In genomic region chr1:54813479-54814147, GRCh38 we compare ENCODE assay signal across 17 cellular contexts. TPM values are rescaled to one million over a fixed set of nuclear protein-coding genes. Genes with fewer than 3 reads are reported as not detected.
DNase-seq lines count a peak whose midpoint lies in the region; ATAC-seq and TF ChIP-seq lines count a peak whose summit lies in the region.
"Had no signal": no experiment of that assay in that cellular context is flagged by ENCODE, and none has a peak within 500 bp of the region (broad histone marks: within the 10 kb centered on the region; RNA-seq: fewer than 3 reads in every experiment).

No MANE protein-coding gene starts in this region.

- WGBS in mesenchymal stem cell, result 49% methylated on average over 9 of the region's 14 CpGs

- intact Hi-C loops in vagina (cut with DNase I), result no loop called here

- H3K79me1 ChIP-seq in mesenchymal stem cell (replicated peaks; ENCODE audit: low read length, poor library complexity, severe bottlenecking), result no peaks in the 10 kb centered on the region

- H3K36me3 Mint-ChIP-seq in WTC11, result no peaks in the 10 kb centered on the region
- H3K36me3 Mint-ChIP-seq: activated naive CD8-positive, alpha-beta T cell had no signal

- H3K9me3 Mint-ChIP-seq in WTC11, result no peaks in the 10 kb centered on the region

- no peak overlapping the region for H3K23ac ChIP-seq in mesenchymal stem cell (ENCODE audit: low read length in 2 of 2)

- peak overlapping the region; percentile 71; the same call in 1 of the 2 replicates for H3K27ac Mint-ChIP-seq in WTC11
- H3K27ac Mint-ChIP-seq: activated naive CD8-positive, alpha-beta T cell had no signal

- H3K27ac ChIP-seq in mesenchymal stem cell (ENCODE audit: low read length, poor library complexity, severe bottlenecking) (no peak overlapping the region), vagina (no peak overlapping the region)
- H3K27ac ChIP-seq: parathyroid adenoma, VCaP had no signal

- H2BK5ac ChIP-seq in mesenchymal stem cell (ENCODE audit: low read depth, low read length, poor library complexity, severe bottlenecking), result no peak overlapping the region

- H2AK5ac ChIP-seq in mesenchymal stem cell (ENCODE audit: low read length, severe bottlenecking), result peak overlapping the region; percentile 50

- H2BK120ac ChIP-seq in mesenchymal stem cell (ENCODE audit: low read depth, low read length), result no peak overlapping the region

- H4K8ac ChIP-seq in mesenchymal stem cell (ENCODE audit: low read length), result no peak overlapping the region

- H3K4me3 ChIP-seq in mesenchymal stem cell (ENCODE audit: insufficient read depth in 1 of 2, low read depth in 1 of 2, low read length in 2 of 2) (no peak overlapping the region), vagina (no peak overlapping the region)

- no peaks in the 10 kb centered on the region for H3K9me3 ChIP-seq in mesenchymal stem cell (ENCODE audit: control insufficient read depth, low read length)
- no peaks in the 10 kb centered on the region for H3K9me3 ChIP-seq in vagina

- no peak overlapping the region for H3K4me2 ChIP-seq in mesenchymal stem cell (ENCODE audit: low read length, poor library complexity, severe bottlenecking)

- no peak overlapping the region for H2AFZ ChIP-seq in mesenchymal stem cell (ENCODE audit: low read depth, low read length)
- H2AFZ ChIP-seq: parathyroid adenoma had no signal

- no peak overlapping the region for H4K91ac ChIP-seq in mesenchymal stem cell (ENCODE audit: low read length)

- peaks cover 10% of the 10 kb centered on the region for H3K4me1 ChIP-seq in mesenchymal stem cell (ENCODE audit: control insufficient read depth, insufficient read depth, low read depth, low read length)
- no peaks in the 10 kb centered on the region for H3K4me1 ChIP-seq in vagina
- H3K4me1 ChIP-seq: parathyroid adenoma had no signal

- peaks cover 7% of the 10 kb centered on the region; the same call in 1 of the 2 replicates for H3K27me3 Mint-ChIP-seq in WTC11 (ENCODE audit: low read depth)

- TF ChIP-seq CTCF in WTC11 (IDR thresholded peaks at IDR 0.05) (no peak), vagina (IDR thresholded peaks at IDR 0.05) (no peak)

- POLR2A ChIA-PET in WTC11 (lab: Charles Lee), result no interaction called here

- H3K27me3 ChIP-seq in mesenchymal stem cell (ENCODE audit: control insufficient read depth in 1 of 2, insufficient read depth in 1 of 2, low read length in 2 of 2), result peaks cover 11 to 24% of the 10 kb centered on the region in 2 experiments
- H3K27me3 ChIP-seq in vagina, result no peaks in the 10 kb centered on the region

- no peaks in the 10 kb centered on the region for H3K36me3 ChIP-seq in mesenchymal stem cell (ENCODE audit: control insufficient read depth in 1 of 2, insufficient read depth in 2 of 2, low read depth in 1 of 2, low read length in 2 of 2)
- no peaks in the 10 kb centered on the region for H3K36me3 ChIP-seq in vagina

- ATAC-seq in WTC11, result peak; percentile 41
- ATAC-seq in HG03159 (IDR thresholded peaks at IDR 0.05; ENCODE audit: unreplicated experiment), result no peak

- H3K4me1 Mint-ChIP-seq in WTC11, result peaks cover 27% of the 10 kb centered on the region

- CTCF ChIA-PET in WTC11 (lab: Charles Lee), result interaction anchor here (0.8 to 2.6 kb wide), 8 partner anchors 12 to 732 kb away, joined by 3 to 12 read pairs (median 4); partner anchors contain the start of gene TTC22

- H3K9ac ChIP-seq in mesenchymal stem cell (ENCODE audit: low read length), result no peak overlapping the region
- H3K9ac ChIP-seq: parathyroid adenoma had no signal

- peak overlapping the region; percentile 29 for H3K4me3 Mint-ChIP-seq in WTC11
- H3K4me3 Mint-ChIP-seq: activated naive CD8-positive, alpha-beta T cell had no signal

- no peak overlapping the region for H2BK12ac ChIP-seq in mesenchymal stem cell (ENCODE audit: low read length in 2 of 2)

- no peak overlapping the region for H3K14ac ChIP-seq in mesenchymal stem cell (ENCODE audit: low read length in 2 of 2)

- TF ChIP-seq POLR2A in vagina (IDR thresholded peaks at IDR 0.05), result no peak

- no peak overlapping the region for H3K4ac ChIP-seq in mesenchymal stem cell (ENCODE audit: low read depth in 1 of 2, low read length in 2 of 2)

- no peak overlapping the region for H2BK15ac ChIP-seq in mesenchymal stem cell (ENCODE audit: low read depth, poor library complexity, severe bottlenecking)

- peak; percentile 52 for DNase-seq in activated effector memory CD4-positive, alpha-beta T cell treated with anti-CD3 and anti-CD28 coated beads, Interleukin-2, amount 50 U/mL, for 16 hours
- DNase-seq in activated effector memory CD4-positive, alpha-beta T cell treated with Interleukin-2 at 50 U/mL for 16 hours, result no peak
- DNase-seq in WTC11 (ENCODE audit: low spot score) (no peak), mesenchymal stem cell (no peak), vagina (ENCODE audit: extremely low spot score in 2 of 2) (peak; percentile 52 to 74), hypothalamus (lab: John Stamatoyannopoulos, UW) (no peak)
- no peak for DNase-seq in effector CD8-positive, alpha-beta T cell (lab: John Stamatoyannopoulos, UW)
- DNase-seq: foreskin fibroblast, IMR-90, NCI-H2029 treated with DMSO at 0.1 percent for 48 hours, NCI-H526, substantia nigra had no signal

- H3K18ac ChIP-seq in mesenchymal stem cell (ENCODE audit: low read depth in 1 of 2, low read length in 2 of 2), result no peak overlapping the region

TF ChIP-seq in WTC11, 78 proteins besides CTCF, POLR2A, EP300 and RAD21:
- TF ChIP-seq ZNF423 (CRISPR knock-in tag; IDR thresholded peaks at IDR 0.05) (peak; percentile 66), STAT6 (CRISPR knock-in tag; conservative IDR thresholded peaks at IDR 0.05; ENCODE audit: low read depth) (no peak)
TF ChIP-seq in WTC11: peak in this region for 1.

RNA-seq across cellular contexts. Expression of gene TTC22, which starts 12.5 kb away (rescaled TPM):
- total RNA-seq in WTC11 (2021) (0.63 to 0.99 TPM (median 0.69 TPM) in 3 replicates), vagina (43.5 TPM)
- polyA plus RNA-seq in mesenchymal stem cell (2013, experiment 1 of 2), result not detected
- polyA plus RNA-seq in mesenchymal stem cell (2013, experiment 2 of 2), result not detected
- total RNA-seq: G401, IMR-90 had no signal
- polyA plus RNA-seq: IMR-90 had no signal

RNA-seq across cellular contexts. Expression of gene PARS2, which starts 49.3 kb away (rescaled TPM):
- 11.5 to 12.1 TPM (median 12.1 TPM) in 3 replicates for total RNA-seq in WTC11 (2021)
- polyA plus RNA-seq in mesenchymal stem cell (2013, experiment 1 of 2), result 3.6 TPM
- 3.5 TPM for polyA plus RNA-seq in mesenchymal stem cell (2013, experiment 2 of 2)
- 5.2 TPM for total RNA-seq in vagina

Comparison
In these comparisons a context has a peak if more than half of its experiments do, and no peak if none do; other contexts are left out.
1. DNase-seq: peak in activated effector memory CD4-positive, alpha-beta T cell treated with anti-CD3 and anti-CD28 coated beads, Interleukin-2, amount 50 U/mL, for 16 hours (single experiment) and vagina (2 of 2); none in activated effector memory CD4-positive, alpha-beta T cell treated with Interleukin-2 at 50 U/mL for 16 hours (single experiment), WTC11 (single experiment), mesenchymal stem cell (single experiment), effector CD8-positive, alpha-beta T cell (single experiment) and hypothalamus (0 of 51).
2. RNA of gene TTC22, which starts 12.5 kb away (total RNA-seq): 43.5 TPM in vagina (single experiment); 0.63 to 0.99 TPM in WTC11; every median in the first group is over 10 times any median in the second.